15 cellular contexts compared by ENCODE assay signal in genomic region chr2:151816858-151817257, GRCh38. TPM values are rescaled to one million over a fixed set of nuclear protein-coding genes. Genes with fewer than 3 reads are reported as not detected.
DNase-seq lines count a peak whose midpoint lies in the region; ATAC-seq, FAIRE-seq and TF ChIP-seq lines count a peak whose summit lies in the region.
"Had no signal": no experiment of that assay in that cellular context is flagged by ENCODE, and none has a peak within 500 bp of the region (broad histone marks: within the 10 kb centered on the region; RNA-seq: fewer than 3 reads in every experiment).

No MANE protein-coding gene starts in this region.

- no peak for TF ChIP-seq RAD21 in HepG2 (CRISPR knock-in tag; IDR thresholded peaks at IDR 0.05)

- H3K4me3 Mint-ChIP-seq in astrocyte (ENCODE audit: unreplicated experiment) = no peak overlapping the region
- H3K4me3 Mint-ChIP-seq: CD14-positive monocyte; CD4-positive, alpha-beta memory T cell had no signal

- POLR2A ChIA-PET in HepG2 (lab: Yijun Ruan, JAX) = interaction anchor here (1.5 kb wide), 1 partner anchor 11 kb away, joined by 6 read pairs; the partner anchor contains the start of gene ARL5A

- DNase-seq in HepG2 (ENCODE audit: low spot score) = no peak
- DNase-seq in right lobe of liver = no peak
- DNase-seq in astrocyte (ENCODE audit: low read depth) = no peak
- no peak for DNase-seq in mucosa of descending colon
- no peak for DNase-seq in caudate nucleus (lab: John Stamatoyannopoulos, UW)
- DNase-seq in DMS79 treated with DMSO at 0.1 percent for 48 hours (lab: John Stamatoyannopoulos, UW) = no peak
- no peak for DNase-seq in SHP77 treated with DMSO at 0.1 percent for 48 hours (lab: John Stamatoyannopoulos, UW)
- DNase-seq: 8988T; CD4-positive, alpha-beta memory T cell; DMS 273 treated with DMSO at 0.1 percent for 48 hours; DMS53; GM23248 had no signal

- H3K27me3 ChIP-seq in HepG2 (ENCODE audit: control insufficient read depth in 1 of 2, insufficient read depth in 2 of 2, low read length in 2 of 2) (no peaks in the 10 kb centered on the region), right lobe of liver (no peaks in the 10 kb centered on the region), astrocyte (ENCODE audit: insufficient read depth, low read length) (no peaks in the 10 kb centered on the region)
- H3K27me3 ChIP-seq: BLaER1 had no signal

- H3K27ac ChIP-seq in HepG2 (ENCODE audit: extremely low read length, insufficient read depth, low read length) = no peak overlapping the region
- H3K27ac ChIP-seq in right lobe of liver = no peak overlapping the region
- H3K27ac ChIP-seq in astrocyte (ENCODE audit: low read depth, low read length) = no peak overlapping the region
- no peak overlapping the region for H3K27ac ChIP-seq in caudate nucleus (ENCODE audit: low read depth, low read length)
- H3K27ac ChIP-seq: BLaER1, GM23248 had no signal

- peaks cover 15 to 53% of the 10 kb centered on the region in 2 experiments for H3K36me3 ChIP-seq in HepG2 (replicated peaks in 1 of 2; ENCODE audit: control insufficient read depth in 1 of 2, insufficient read depth in 2 of 2, low read length in 2 of 2)
- peaks cover 0 to 16% (median 8%) of the 10 kb centered on the region in 4 donors for H3K36me3 ChIP-seq in right lobe of liver
- H3K36me3 ChIP-seq in astrocyte (ENCODE audit: insufficient read depth, low read length) = no peaks in the 10 kb centered on the region
- no peaks in the 10 kb centered on the region for H3K36me3 ChIP-seq in mucosa of descending colon (ENCODE audit: low read depth)

- H3K79me2 ChIP-seq in HepG2 (ENCODE audit: insufficient read depth, low read length) = peaks cover 71% of the 10 kb centered on the region
- peaks cover 72% of the 10 kb centered on the region for H3K79me2 ChIP-seq in astrocyte (ENCODE audit: insufficient read depth, low read length)

- peaks cover 12% of the 10 kb centered on the region for H3K36me3 Mint-ChIP-seq in astrocyte (ENCODE audit: low read depth, unreplicated experiment)

- BruUV-seq in HepG2 (replicated peaks; lab: Mats Ljungman, UMichigan) = no TSS peak

- TF ChIP-seq CTCF in HepG2 (CRISPR knock-in tag; IDR thresholded peaks at IDR 0.05) (no peak), right lobe of liver (IDR thresholded peaks at IDR 0.05) (no peak), astrocyte (IDR thresholded peaks at IDR 0.05; ENCODE audit: insufficient read depth, low read depth, low read length) (no peak), mucosa of descending colon (IDR thresholded peaks at IDR 0.05) (no peak)

- no peak for TF ChIP-seq EP300 in HepG2 (IDR thresholded peaks at IDR 0.05; ENCODE audit: low read depth in 2 of 2, low read length in 2 of 2)
- no peak for TF ChIP-seq EP300 in HepG2 (CRISPR knock-in tag; IDR thresholded peaks at IDR 0.05; ENCODE audit: borderline replicate concordance)

- H3K4me1 Mint-ChIP-seq in astrocyte (ENCODE audit: low read depth, unreplicated experiment) = peaks cover 7% of the 10 kb centered on the region

- H3K9me3 Mint-ChIP-seq in astrocyte (ENCODE audit: unreplicated experiment) = no peaks in the 10 kb centered on the region

- H4K20me1 ChIP-seq in HepG2 (ENCODE audit: insufficient read depth, low read length) (peaks cover 49% of the 10 kb centered on the region), astrocyte (ENCODE audit: insufficient read depth, low read length) (peaks cover 60% of the 10 kb centered on the region)

- H3K4me3 ChIP-seq in HepG2 (replicated peaks in 1 of 3; ENCODE audit: insufficient read depth in 1 of 3, low read depth in 2 of 3, low read length in 3 of 3) (no peak overlapping the region), right lobe of liver (no peak overlapping the region), astrocyte (ENCODE audit: insufficient read depth, low read depth, low read length) (no peak overlapping the region), mucosa of descending colon (no peak overlapping the region)
- H3K4me3 ChIP-seq: BLaER1, GM23248, HAP-1 had no signal

- H3K9me3 ChIP-seq in HepG2 (ENCODE audit: low read length) = peaks cover 2% of the 10 kb centered on the region; the same call in 1 of the 2 replicates
- no peaks in the 10 kb centered on the region for H3K9me3 ChIP-seq in right lobe of liver
- no peaks in the 10 kb centered on the region for H3K9me3 ChIP-seq in astrocyte (ENCODE audit: insufficient read depth, low read depth, low read length)
- no peaks in the 10 kb centered on the region for H3K9me3 ChIP-seq in mucosa of descending colon
- H3K9me3 ChIP-seq: HAP-1 had no signal

- CTCF ChIA-PET in HepG2 (lab: Yijun Ruan, JAX; ENCODE audit: low intra/inter-chr PET ratio, low total read pairs) = no interaction called here

- TF ChIP-seq POLR2A in HepG2 (IDR thresholded peaks at IDR 0.05; ENCODE audit: insufficient read depth in 1 of 2, low read depth in 2 of 2, low read length in 2 of 2) (no peak), right lobe of liver (IDR thresholded peaks at IDR 0.05) (no peak)

- H3K9ac ChIP-seq in HepG2 (ENCODE audit: insufficient read depth, low read depth, low read length) (no peak overlapping the region), astrocyte (ENCODE audit: low read length) (no peak overlapping the region)
- H3K9ac ChIP-seq: BLaER1, GM23248 had no signal

- H2AFZ ChIP-seq in HepG2 (ENCODE audit: low read length) (no peak overlapping the region), astrocyte (ENCODE audit: low read depth, low read length) (no peak overlapping the region)
- H2AFZ ChIP-seq: GM23248 had no signal

- in situ Hi-C loops in HepG2 (cut with HindIII; ENCODE audit: extremely low pct_ligation_motif_present, low pct_unique_long_range_greater_than_20kb) = no loop called here

- FAIRE-seq in HepG2 (lab: Jason Lieb, UNC) (no peak), astrocyte (lab: Jason Lieb, UNC) (peak; percentile 29)

- peaks cover 10% of the 10 kb centered on the region; the same call in 1 of the 2 replicates for H3K4me1 ChIP-seq in HepG2 (ENCODE audit: insufficient read depth, low read length)
- H3K4me1 ChIP-seq in right lobe of liver = no peaks in the 10 kb centered on the region
- H3K4me1 ChIP-seq in astrocyte (ENCODE audit: insufficient read depth, low read length) = no peaks in the 10 kb centered on the region
- H3K4me1 ChIP-seq in mucosa of descending colon (ENCODE audit: low read depth) = peaks cover 9% of the 10 kb centered on the region
- H3K4me1 ChIP-seq: BLaER1 had no signal

- no peak overlapping the region for H3K27ac Mint-ChIP-seq in astrocyte (ENCODE audit: unreplicated experiment)
- H3K27ac Mint-ChIP-seq: CD14-positive monocyte; CD4-positive, alpha-beta memory T cell had no signal

- ATAC-seq in HepG2 = no peak
- no peak for ATAC-seq in right lobe of liver
- peak; percentile 56 for ATAC-seq in mucosa of descending colon

- H3K27me3 Mint-ChIP-seq in astrocyte (ENCODE audit: low read depth, unreplicated experiment) = no peaks in the 10 kb centered on the region
- H3K27me3 Mint-ChIP-seq: CD4-positive, alpha-beta memory T cell had no signal

- H3K4me2 ChIP-seq in HepG2 (ENCODE audit: low read depth, low read length) = no peak overlapping the region
- no peak overlapping the region for H3K4me2 ChIP-seq in astrocyte (ENCODE audit: low read length)
- H3K4me2 ChIP-seq: BLaER1 had no signal

- WGBS in HepG2 (ENCODE audit: low lambda C conversion rate) = 97% methylated on average over 1 of the region's 1 CpG
- WGBS in right lobe of liver (ENCODE audit: insufficient coverage, low coverage, low lambda C conversion rate, missing lambda C conversion rate) = 100% methylated on average over 1 of the region's 1 CpG

- intact Hi-C loops in HepG2 (cut with micrococcal nuclease; ENCODE audit: unreplicated experiment) = no loop called here
- intact Hi-C loops in right lobe of liver (cut with DNase I) = no loop called here
- intact Hi-C loops in mucosa of descending colon (cut with DNase I, micrococcal nuclease) = no loop called here

TF ChIP-seq in HepG2, 621 proteins besides CTCF, POLR2A, EP300 and RAD21 (continues in another document):
- TF ChIP-seq, protein P1, sequence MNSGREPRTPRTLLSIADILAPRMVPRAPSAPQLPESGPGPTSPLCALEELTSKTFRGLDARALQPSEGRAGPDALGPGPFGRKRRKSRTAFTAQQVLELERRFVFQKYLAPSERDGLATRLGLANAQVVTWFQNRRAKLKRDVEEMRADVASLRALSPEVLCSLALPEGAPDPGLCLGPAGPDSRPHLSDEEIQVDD (CRISPR knock-in tag; IDR thresholded peaks at IDR 0.05; ENCODE audit: borderline replicate concordance) = no peak
- no peak for TF ChIP-seq SAP130 (CRISPR knock-in tag; IDR thresholded peaks at IDR 0.05; ENCODE audit: low read depth)

RNA-seq across cellular contexts. Expression of gene ARL5A, which starts 11.4 kb away (rescaled TPM):
- total RNA-seq in HepG2 (2016; rRNA removed; fragmentation: Illumina TruSeq; extraction: Trizol) (149 and 170 TPM in 2 replicates), right lobe of liver (10 to 100 TPM; 20.0 to 33.3 (median 22.4) TPM), astrocyte (65.6 and 69.7 TPM in 2 replicates), mucosa of descending colon (10 to 100 TPM; 38.5 to 55.9 (median 39.5) TPM)
- total RNA-seq in HepG2 (2016; cell fraction: cytosol; rRNA removed; fragmentation: Illumina TruSeq; extraction: Trizol; ENCODE audit: low read depth) = 75.4 and 85.0 TPM in 2 replicates
- 144 and 150 TPM in 2 replicates for total RNA-seq in HepG2 (2016; cell fraction: insoluble cytoplasmic fraction; rRNA removed; fragmentation: Illumina TruSeq; extraction: Trizol)
- total RNA-seq in HepG2 (2016; cell fraction: membrane; rRNA removed; fragmentation: Illumina TruSeq; extraction: Trizol) = 220 and 225 TPM in 2 replicates
- 85.9 and 100 TPM in 2 replicates for total RNA-seq in HepG2 (2016; cell fraction: nucleus; rRNA removed; fragmentation: Illumina TruSeq; extraction: Trizol)
- 34.2 and 47.5 TPM in 2 replicates for polyA plus RNA-seq in HepG2 (2011; rRNA removed)
- 23.3 and 35.0 TPM in 2 replicates for polyA plus RNA-seq in HepG2 (2011; cell fraction: cytosol; rRNA removed)
- 21.9 and 29.1 TPM in 2 replicates for polyA plus RNA-seq in HepG2 (2011; cell fraction: nucleus; rRNA removed)
- 46.8 and 63.2 TPM in 2 replicates for polyA plus RNA-seq in HepG2 (2012)
- polyA plus RNA-seq in HepG2 (2016; cell fraction: cytosol; fragmentation: Illumina TruSeq; extraction: Trizol; ENCODE audit: low read depth) = 49.2 and 53.4 TPM in 2 replicates
- 78.6 and 90.5 TPM in 2 replicates for polyA plus RNA-seq in HepG2 (2016; cell fraction: insoluble cytoplasmic fraction; fragmentation: Illumina TruSeq; extraction: Trizol; ENCODE audit: low read depth)
- 89.2 and 108 TPM in 2 replicates for polyA plus RNA-seq in HepG2 (2016; cell fraction: membrane; fragmentation: Illumina TruSeq; extraction: Trizol; ENCODE audit: low read depth)
- 53.8 and 56.7 TPM in 2 replicates for polyA plus RNA-seq in HepG2 (2016; cell fraction: nucleus; fragmentation: Illumina TruSeq; extraction: Trizol; ENCODE audit: insufficient read depth, low read depth)
- 8.7 and 27.5 TPM in 2 replicates for polyA minus RNA-seq in HepG2 (2011; rRNA and poly(A)+ RNA removed; ENCODE audit: low replicate concordance)
- polyA minus RNA-seq in HepG2 (2011; cell fraction: cytosol; rRNA and poly(A)+ RNA removed) = 42.2 and 46.0 TPM in 2 replicates
- 141 and 173 TPM in 2 replicates for polyA minus RNA-seq in HepG2 (2011; cell fraction: nucleus; rRNA and poly(A)+ RNA removed)
